Comparison of ENCODE assay signal across 33 cellular contexts in genomic region chr15:96924570-96924969, GRCh38.
"Had no signal": no experiment of that assay in that cellular context is flagged by ENCODE, and none has a peak within 500 bp of the region (broad histone marks: within the 10 kb centered on the region; RNA-seq: fewer than 3 reads in every experiment).

No MANE protein-coding gene starts in this region.

- DNase-seq: activated B cell treated with CpG ODN at 0.5 μM for 24 hours; activated CD4-positive, alpha-beta memory T cell treated with anti-CD3 and anti-CD28 coated beads for 36 hours; activated CD4-positive, alpha-beta T cell treated with anti-CD3 and anti-CD28 coated beads for 4 hours; activated CD4-positive, alpha-beta T cell treated with anti-CD3 and anti-CD28 coated beads, Interleukin-2, amount 50 U/mL, for 1 hour; activated CD4-positive, CD25-positive, alpha-beta regulatory T cell treated with anti-CD3 and anti-CD28 coated beads, Interleukin-2, amount 50 U/mL, for 72 hours; activated CD8-positive, alpha-beta memory T cell treated with anti-CD3 and anti-CD28 coated beads, Interleukin-2, amount 50 U/mL, for 4 hours; activated gamma-delta T cell treated with Interleukin-2 at 50 U/mL for 16 hours; activated naive CD4-positive, alpha-beta T cell treated with anti-CD3 and anti-CD28 coated beads for 36 hours; activated T-cell treated with anti-CD3 and anti-CD28 coated beads for 4 hours; activated T-cell treated with anti-CD3 and anti-CD28 coated beads, Interleukin-2, amount 50 U/mL, for 4 hours; adrenal gland; body of pancreas; Karpas-422; KBM-7; NCI-H1105; NCI-H1417 treated with DMSO at 0.1 percent for 48 hours; NCI-H187 treated with DMSO at 0.1 percent for 48 hours; NCI-H2081; NCI-H2171 treated with DMSO at 0.1 percent for 48 hours; NCI-H226; NCI-H446 treated with DMSO at 0.1 percent for 48 hours; NCI-H524; NCI-H69; PC-3; Peyer's patch; SIG-M5; SW 1271; T-helper 1 cell; T-helper 2 cell; T-helper 9 cell had no signal

- H3K4me3 ChIP-seq: adrenal gland, body of pancreas, breast epithelium, Peyer's patch had no signal

- ATAC-seq: activated naive CD4-positive, alpha-beta T cell treated with anti-CD3 and anti-CD28 coated beads, Interleukin-2, amount 50 U/mL, for 72 hours; activated T-cell treated with anti-CD3 and anti-CD28 coated beads, Interleukin-2, amount 50 U/mL, for 4 hours; body of pancreas; PC-3; Right ventricle myocardium inferior had no signal
